Comparison of ENCODE assay signal across 9 cellular contexts in genomic region chr11:72668645-72669347, GRCh38. TPM values are rescaled to one million over a fixed set of nuclear protein-coding genes. Genes with fewer than 3 reads are reported as not detected.
DNase-seq lines count a peak whose midpoint lies in the region; ATAC-seq lines count a peak whose summit lies in the region.
"Had no signal": no experiment of that assay in that cellular context is flagged by ENCODE, and none has a peak within 500 bp of the region (broad histone marks: within the 10 kb centered on the region; RNA-seq: fewer than 3 reads in every experiment).

No MANE protein-coding gene starts in this region.

- POLR2A ChIA-PET in activated CD8-positive, alpha-beta T cell treated with anti-CD3 and anti-CD28 coated beads, Interleukin-2, amount 10 ng/mL, durations not matched to agents 7 days and 5 days (lab: Charles Lee): interaction anchor here (1.8 to 1.9 kb wide), 2 partner anchors 8 to 10 kb away, joined by 6 to 7 read pairs; no protein-coding TSS in a partner anchor

- H3K27ac Mint-ChIP-seq in activated naive CD4-positive, alpha-beta T cell treated with anti-CD3 and anti-CD28 coated beads for 36 hours: no peak overlapping the region
- H3K27ac Mint-ChIP-seq in activated CD8-positive, alpha-beta T cell treated with anti-CD3 and anti-CD28 coated beads, Interleukin-2, amount 10 ng/mL, durations not matched to agents 7 days and 5 days: peak overlapping the region; percentile 58
- no peak overlapping the region for H3K27ac Mint-ChIP-seq in stimulated activated effector memory CD8-positive, alpha-beta T cell treated with anti-CD3 and anti-CD28 coated beads, Interleukin-12 subunit alpha, Interleukin-12 subunit beta, amount 100 ng/mL, for 72 hours

- no peak overlapping the region for H3K4me3 Mint-ChIP-seq in activated naive CD4-positive, alpha-beta T cell treated with anti-CD3 and anti-CD28 coated beads for 36 hours
- H3K4me3 Mint-ChIP-seq in activated CD8-positive, alpha-beta T cell treated with anti-CD3 and anti-CD28 coated beads, Interleukin-2, amount 10 ng/mL, durations not matched to agents 7 days and 5 days: no peak overlapping the region
- no peak overlapping the region for H3K4me3 Mint-ChIP-seq in stimulated activated effector memory CD8-positive, alpha-beta T cell treated with anti-CD3 and anti-CD28 coated beads, Interleukin-12 subunit alpha, Interleukin-12 subunit beta, amount 100 ng/mL, for 72 hours

- H3K4me1 Mint-ChIP-seq in activated naive CD4-positive, alpha-beta T cell treated with anti-CD3 and anti-CD28 coated beads for 36 hours (ENCODE audit: low read depth): no peaks in the 10 kb centered on the region
- peaks cover 17% of the 10 kb centered on the region for H3K4me1 Mint-ChIP-seq in activated CD8-positive, alpha-beta T cell treated with anti-CD3 and anti-CD28 coated beads, Interleukin-2, amount 10 ng/mL, durations not matched to agents 7 days and 5 days (ENCODE audit: low read depth)
- H3K4me1 Mint-ChIP-seq in stimulated activated effector memory CD8-positive, alpha-beta T cell treated with anti-CD3 and anti-CD28 coated beads, Interleukin-12 subunit alpha, Interleukin-12 subunit beta, amount 100 ng/mL, for 72 hours: peaks cover 21% of the 10 kb centered on the region

- DNase-seq in activated naive CD4-positive, alpha-beta T cell treated with anti-CD3 and anti-CD28 coated beads for 36 hours: peak; percentile 35
- no peak for DNase-seq in activated naive CD4-positive, alpha-beta T cell treated with anti-CD3 and anti-CD28 coated beads, Interleukin-2, amount 50 U/mL, for 16 hours
- peak; percentile 83 for DNase-seq in activated CD8-positive, alpha-beta T cell treated with anti-CD3 and anti-CD28 coated beads, Interleukin-2, amount 10 ng/mL, durations not matched to agents 7 days and 5 days
- peak; percentile 49 to 75 for DNase-seq in stimulated activated effector memory CD8-positive, alpha-beta T cell treated with anti-CD3 and anti-CD28 coated beads, Interleukin-12 subunit alpha, Interleukin-12 subunit beta, amount 100 ng/mL, for 72 hours (ENCODE audit: low spot score in 2 of 2)
- DNase-seq in NCI-H1092 (lab: John Stamatoyannopoulos, UW) (no peak), NCI-H1417 (lab: John Stamatoyannopoulos, UW) (no peak), NCI-H1436 (lab: John Stamatoyannopoulos, UW) (no peak)

- CTCF ChIA-PET in activated naive CD4-positive, alpha-beta T cell treated with anti-CD3 and anti-CD28 coated beads for 36 hours (lab: Charles Lee): interaction anchor here (0.7 to 3.0 kb wide), 5 partner anchors 14 to 198 kb away, joined by 3 to 18 read pairs (median 6); no protein-coding TSS in a partner anchor
- CTCF ChIA-PET in activated CD8-positive, alpha-beta T cell treated with anti-CD3 and anti-CD28 coated beads, Interleukin-2, amount 10 ng/mL, durations not matched to agents 7 days and 5 days (lab: Charles Lee): interaction anchor here (0.8 to 3.2 kb wide), 15 partner anchors 8 to 238 kb away, joined by 3 to 39 read pairs (median 3); no protein-coding TSS in a partner anchor

- H3K27me3 Mint-ChIP-seq in activated naive CD4-positive, alpha-beta T cell treated with anti-CD3 and anti-CD28 coated beads for 36 hours (ENCODE audit: low read depth): peaks cover 54% of the 10 kb centered on the region
- peaks cover 42% of the 10 kb centered on the region for H3K27me3 Mint-ChIP-seq in activated CD8-positive, alpha-beta T cell treated with anti-CD3 and anti-CD28 coated beads, Interleukin-2, amount 10 ng/mL, durations not matched to agents 7 days and 5 days (ENCODE audit: low read depth)

- H3K36me3 Mint-ChIP-seq in activated naive CD4-positive, alpha-beta T cell treated with anti-CD3 and anti-CD28 coated beads for 36 hours (ENCODE audit: low read depth): no peaks in the 10 kb centered on the region
- H3K36me3 Mint-ChIP-seq in activated CD8-positive, alpha-beta T cell treated with anti-CD3 and anti-CD28 coated beads, Interleukin-2, amount 10 ng/mL, durations not matched to agents 7 days and 5 days (ENCODE audit: low read depth): no peaks in the 10 kb centered on the region
- no peaks in the 10 kb centered on the region for H3K36me3 Mint-ChIP-seq in stimulated activated effector memory CD8-positive, alpha-beta T cell treated with anti-CD3 and anti-CD28 coated beads, Interleukin-12 subunit alpha, Interleukin-12 subunit beta, amount 100 ng/mL, for 72 hours

- ATAC-seq in HG02938 (IDR thresholded peaks at IDR 0.05; ENCODE audit: unreplicated experiment): peak; percentile 66
- ATAC-seq in activated CD8-positive, alpha-beta T cell treated with anti-CD3 and anti-CD28 coated beads, Interleukin-2, amount 10 ng/mL, durations not matched to agents 7 days and 5 days: peak; percentile 92
- peak; percentile 97 for ATAC-seq in stimulated activated effector memory CD8-positive, alpha-beta T cell treated with anti-CD3 and anti-CD28 coated beads, Interleukin-12 subunit alpha, Interleukin-12 subunit beta, amount 100 ng/mL, for 72 hours
- ATAC-seq: K562 had no signal

- intact Hi-C loops in activated naive CD4-positive, alpha-beta T cell treated with anti-CD3 and anti-CD28 coated beads for 36 hours (cut with micrococcal nuclease): no loop called here

- H3K9me3 Mint-ChIP-seq in activated naive CD4-positive, alpha-beta T cell treated with anti-CD3 and anti-CD28 coated beads for 36 hours: peaks cover 6% of the 10 kb centered on the region
- peaks cover 7% of the 10 kb centered on the region for H3K9me3 Mint-ChIP-seq in activated CD8-positive, alpha-beta T cell treated with anti-CD3 and anti-CD28 coated beads, Interleukin-2, amount 10 ng/mL, durations not matched to agents 7 days and 5 days (ENCODE audit: insufficient read depth)
- H3K9me3 Mint-ChIP-seq in stimulated activated effector memory CD8-positive, alpha-beta T cell treated with anti-CD3 and anti-CD28 coated beads, Interleukin-12 subunit alpha, Interleukin-12 subunit beta, amount 100 ng/mL, for 72 hours: peaks cover 3% of the 10 kb centered on the region

RNA-seq across cellular contexts. Expression of gene PDE2A, which starts 5.4 kb away (rescaled TPM):
- total RNA-seq in activated naive CD4-positive, alpha-beta T cell treated with anti-CD3 and anti-CD28 coated beads for 36 hours: 1 to 10 TPM in 1 of 2 experiments, under 1 TPM in 1; 0.69 to 1.1 TPM
- total RNA-seq in activated CD8-positive, alpha-beta T cell treated with anti-CD3 and anti-CD28 coated beads, Interleukin-2, amount 10 ng/mL, durations not matched to agents 7 days and 5 days: under 1 TPM; 0.26 to 0.37 TPM

Comparison
In these comparisons a context has a peak if more than half of its experiments do, and no peak if none do; other contexts are left out.
1. DNase-seq: peak in activated naive CD4-positive, alpha-beta T cell treated with anti-CD3 and anti-CD28 coated beads for 36 hours (single experiment), activated CD8-positive, alpha-beta T cell treated with anti-CD3 and anti-CD28 coated beads, Interleukin-2, amount 10 ng/mL, durations not matched to agents 7 days and 5 days (single experiment) and stimulated activated effector memory CD8-positive, alpha-beta T cell treated with anti-CD3 and anti-CD28 coated beads, Interleukin-12 subunit alpha, Interleukin-12 subunit beta, amount 100 ng/mL, for 72 hours (2 of 2); none in activated naive CD4-positive, alpha-beta T cell treated with anti-CD3 and anti-CD28 coated beads, Interleukin-2, amount 50 U/mL, for 16 hours (single experiment), NCI-H1092 (single experiment), NCI-H1417 (0 of 3) and NCI-H1436 (single experiment).
2. Peak in every context shown above with its lines, with median percentiles within 50 percentile points of each other: ATAC-seq.